ENCODE assay signal across 28 cellular contexts in the genomic region with DNA sequence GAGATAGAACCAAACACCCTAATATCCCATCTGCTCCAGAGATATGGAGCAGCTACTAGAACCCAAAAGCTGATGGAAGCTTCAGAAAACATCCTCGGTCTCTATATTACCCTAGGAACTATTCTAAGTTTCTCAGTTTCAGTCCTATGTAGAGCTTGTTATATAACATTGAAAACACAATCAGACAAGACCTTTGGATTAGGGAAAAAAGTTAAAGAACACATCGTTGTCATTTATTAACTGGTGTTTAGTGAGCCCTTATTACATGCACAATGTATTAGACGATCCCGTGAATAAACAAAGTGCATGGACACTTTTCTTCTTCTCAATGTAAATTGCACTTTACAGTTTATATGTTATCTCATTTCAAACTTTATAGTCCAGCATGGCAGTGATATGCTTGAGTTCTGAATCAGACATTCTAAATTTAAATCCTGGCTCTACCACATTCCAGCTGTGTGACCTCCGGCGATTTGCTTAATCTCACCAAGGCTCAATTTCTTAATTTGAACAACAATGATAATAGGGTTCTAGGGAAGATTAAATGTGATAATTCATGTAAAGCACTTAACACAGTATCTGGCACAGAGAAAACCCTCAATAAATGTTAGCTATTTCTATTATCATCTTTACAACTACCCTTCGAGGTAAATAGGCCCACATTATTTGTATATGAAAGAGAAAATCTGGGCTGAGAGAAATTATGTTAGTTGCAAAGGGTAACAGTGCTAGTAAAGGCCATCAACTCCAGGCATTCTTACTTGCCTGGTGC.
DNase-seq lines count a peak whose midpoint lies in the region; ATAC-seq, FAIRE-seq and TF ChIP-seq lines count a peak whose summit lies in the region.
"Had no signal": no experiment of that assay in that cellular context is flagged by ENCODE, and none has a peak within 500 bp of the region (broad histone marks: within the 10 kb centered on the region; RNA-seq: fewer than 3 reads in every experiment).

No MANE protein-coding gene starts in this region.

- POLR2A ChIA-PET in HepG2 (lab: Yijun Ruan, JAX): no interaction called here

- H3K4me3 Mint-ChIP-seq in activated T-cell treated with anti-CD3 and anti-CD28 coated beads, Interleukin-2, amount 50 U/mL, for 4 hours: no peak overlapping the region
- H3K4me3 Mint-ChIP-seq in activated naive CD8-positive, alpha-beta T cell treated with anti-CD3 and anti-CD28 coated beads, Interleukin-2, amount 50 U/mL, for 24 hours: no peak overlapping the region
- H3K4me3 Mint-ChIP-seq: CD14-positive monocyte; nephron progenitor cell; T-helper 1 cell treated with Interleukin-12 subunit alpha and Interleukin-12 subunit beta and Interleukin-4 antibody, amounts not matched to agents 30 μg/mL and 1 μg/mL, for 36 hours had no signal

- H2AFZ ChIP-seq in HepG2 (ENCODE audit: low read length): no peak overlapping the region

- H3K27ac Mint-ChIP-seq in activated naive CD8-positive, alpha-beta T cell treated with anti-CD3 and anti-CD28 coated beads, Interleukin-2, amount 50 U/mL, for 24 hours: no peak overlapping the region
- H3K27ac Mint-ChIP-seq: CD14-positive monocyte; nephron progenitor cell; T-helper 1 cell treated with Interleukin-12 subunit alpha and Interleukin-12 subunit beta and Interleukin-4 antibody, amounts not matched to agents 30 μg/mL and 1 μg/mL, for 36 hours had no signal

- H3K4me2 ChIP-seq in HepG2 (ENCODE audit: low read depth, low read length): no peak overlapping the region

- H3K4me1 Mint-ChIP-seq in activated T-cell treated with anti-CD3 and anti-CD28 coated beads, Interleukin-2, amount 50 U/mL, for 4 hours (ENCODE audit: low read depth): no peaks in the 10 kb centered on the region
- H3K4me1 Mint-ChIP-seq in activated naive CD8-positive, alpha-beta T cell treated with anti-CD3 and anti-CD28 coated beads, Interleukin-2, amount 50 U/mL, for 24 hours: peaks cover 4% of the 10 kb centered on the region
- H3K4me1 Mint-ChIP-seq: CD14-positive monocyte had no signal

- FAIRE-seq in HepG2 (lab: Jason Lieb, UNC): no peak
- FAIRE-seq: frontal cortex, H54, TTC549 had no signal

- no peaks in the 10 kb centered on the region for H4K20me1 ChIP-seq in HepG2 (ENCODE audit: insufficient read depth, low read length)

- TF ChIP-seq RAD21 in HepG2 (CRISPR knock-in tag; IDR thresholded peaks at IDR 0.05): no peak

- no peaks in the 10 kb centered on the region for H3K36me3 ChIP-seq in right lobe of liver
- H3K36me3 ChIP-seq in HepG2 (replicated peaks in 1 of 2; ENCODE audit: control insufficient read depth in 1 of 2, insufficient read depth in 2 of 2, low read length in 2 of 2): no peaks in the 10 kb centered on the region
- no peaks in the 10 kb centered on the region for H3K36me3 ChIP-seq in adipocyte (ENCODE audit: control insufficient read depth, insufficient read depth, low read length, severe bottlenecking)
- H3K36me3 ChIP-seq: heart right ventricle, suprapubic skin, upper lobe of right lung had no signal

- H3K27ac ChIP-seq in right lobe of liver (no peak overlapping the region), HepG2 (ENCODE audit: extremely low read length, insufficient read depth, low read length) (no peak overlapping the region), foreskin keratinocyte (peak overlapping the region; percentile 48)
- H3K27ac ChIP-seq: heart right ventricle, suprapubic skin, upper lobe of right lung had no signal

- in situ Hi-C loops in HepG2 (cut with HindIII; ENCODE audit: extremely low pct_ligation_motif_present, low pct_unique_long_range_greater_than_20kb): no loop called here

- ATAC-seq in right lobe of liver: peak in 3 of 4 donors; percentile 32 to 56 (median 38)
- no peak for ATAC-seq in HepG2
- peak; percentile 55 for ATAC-seq in foreskin keratinocyte
- ATAC-seq in GM21825 (IDR thresholded peaks at IDR 0.05; ENCODE audit: unreplicated experiment): no peak
- ATAC-seq in activated T-cell treated with anti-CD3 and anti-CD28 coated beads, Interleukin-2, amount 50 U/mL, for 4 hours: no peak
- ATAC-seq in activated naive CD8-positive, alpha-beta T cell treated with anti-CD3 and anti-CD28 coated beads, Interleukin-2, amount 50 U/mL, for 24 hours: no peak
- ATAC-seq: heart right ventricle, upper lobe of right lung had no signal

- 47% methylated on average over 7 of the region's 7 CpGs for WGBS in right lobe of liver (ENCODE audit: insufficient coverage, low coverage, low lambda C conversion rate, missing lambda C conversion rate)
- WGBS in HepG2 (ENCODE audit: low lambda C conversion rate): 20% methylated on average over 7 of the region's 7 CpGs

- no peaks in the 10 kb centered on the region for H3K4me1 ChIP-seq in right lobe of liver
- H3K4me1 ChIP-seq in HepG2 (ENCODE audit: insufficient read depth, low read length): no peaks in the 10 kb centered on the region
- peaks cover 8% of the 10 kb centered on the region for H3K4me1 ChIP-seq in adipocyte (ENCODE audit: control insufficient read depth, insufficient read depth, low read length)
- H3K4me1 ChIP-seq in foreskin keratinocyte: peaks cover 55% of the 10 kb centered on the region
- H3K4me1 ChIP-seq: heart right ventricle, upper lobe of right lung had no signal

- H3K27me3 ChIP-seq in right lobe of liver (no peaks in the 10 kb centered on the region), HepG2 (ENCODE audit: control insufficient read depth in 1 of 2, insufficient read depth in 2 of 2, low read length in 2 of 2) (peaks cover 0 to 3% of the 10 kb centered on the region in 2 experiments; a peak in 1 of 5 replicates), adipocyte (replicated peaks; ENCODE audit: control insufficient read depth, insufficient read depth, low read length) (no peaks in the 10 kb centered on the region), foreskin keratinocyte (no peaks in the 10 kb centered on the region)
- H3K27me3 ChIP-seq: heart right ventricle, suprapubic skin, upper lobe of right lung had no signal

- H3K9me3 ChIP-seq in right lobe of liver (no peaks in the 10 kb centered on the region), HepG2 (ENCODE audit: low read length) (no peaks in the 10 kb centered on the region), adipocyte (ENCODE audit: control insufficient read depth, low read length) (no peaks in the 10 kb centered on the region)
- H3K9me3 ChIP-seq: heart right ventricle, suprapubic skin, upper lobe of right lung had no signal

- TF ChIP-seq EP300 in HepG2 (IDR thresholded peaks at IDR 0.05; ENCODE audit: low read depth in 2 of 2, low read length in 2 of 2) (no peak), HepG2 (CRISPR knock-in tag; IDR thresholded peaks at IDR 0.05; ENCODE audit: borderline replicate concordance) (no peak)

- no peak overlapping the region for H3K9ac ChIP-seq in HepG2 (ENCODE audit: insufficient read depth, low read depth, low read length)
- no peak overlapping the region for H3K9ac ChIP-seq in adipocyte (ENCODE audit: low read length)

- H3K4me3 ChIP-seq in right lobe of liver (no peak overlapping the region), HepG2 (replicated peaks in 1 of 3; ENCODE audit: insufficient read depth in 1 of 3, low read depth in 2 of 3, low read length in 3 of 3) (no peak overlapping the region), adipocyte (ENCODE audit: low read length) (no peak overlapping the region)
- H3K4me3 ChIP-seq: heart right ventricle, lung, suprapubic skin, upper lobe of right lung had no signal

- TF ChIP-seq CTCF in right lobe of liver (IDR thresholded peaks at IDR 0.05) (no peak), HepG2 (CRISPR knock-in tag; IDR thresholded peaks at IDR 0.05) (no peak), foreskin keratinocyte (conservative IDR thresholded peaks at IDR 0.05) (no peak)

- no peaks in the 10 kb centered on the region for H3K9me3 Mint-ChIP-seq in activated T-cell treated with anti-CD3 and anti-CD28 coated beads, Interleukin-2, amount 50 U/mL, for 4 hours
- H3K9me3 Mint-ChIP-seq in activated naive CD8-positive, alpha-beta T cell treated with anti-CD3 and anti-CD28 coated beads, Interleukin-2, amount 50 U/mL, for 24 hours: no peaks in the 10 kb centered on the region
- H3K9me3 Mint-ChIP-seq: nephron progenitor cell; T-helper 1 cell treated with Interleukin-12 subunit alpha and Interleukin-12 subunit beta and Interleukin-4 antibody, amounts not matched to agents 30 μg/mL and 1 μg/mL, for 36 hours had no signal

- TF ChIP-seq POLR2A in right lobe of liver (IDR thresholded peaks at IDR 0.05) (no peak), HepG2 (IDR thresholded peaks at IDR 0.05; ENCODE audit: insufficient read depth in 1 of 2, low read depth in 2 of 2, low read length in 2 of 2) (no peak)

- BruUV-seq in HepG2 (replicated peaks; lab: Mats Ljungman, UMichigan): no TSS peak

- H3K79me2 ChIP-seq in HepG2 (ENCODE audit: insufficient read depth, low read length): no peaks in the 10 kb centered on the region

- no peaks in the 10 kb centered on the region for H3K27me3 Mint-ChIP-seq in activated T-cell treated with anti-CD3 and anti-CD28 coated beads, Interleukin-2, amount 50 U/mL, for 4 hours (ENCODE audit: low read depth)
- H3K27me3 Mint-ChIP-seq in activated naive CD8-positive, alpha-beta T cell treated with anti-CD3 and anti-CD28 coated beads, Interleukin-2, amount 50 U/mL, for 24 hours: peaks cover 6% of the 10 kb centered on the region

- intact Hi-C loops in right lobe of liver (cut with DNase I): no loop called here
- intact Hi-C loops in HepG2 (cut with micrococcal nuclease; ENCODE audit: unreplicated experiment): no loop called here

- no peaks in the 10 kb centered on the region for H3K36me3 Mint-ChIP-seq in activated T-cell treated with anti-CD3 and anti-CD28 coated beads, Interleukin-2, amount 50 U/mL, for 4 hours (ENCODE audit: insufficient read depth)
- H3K36me3 Mint-ChIP-seq in activated naive CD8-positive, alpha-beta T cell treated with anti-CD3 and anti-CD28 coated beads, Interleukin-2, amount 50 U/mL, for 24 hours (ENCODE audit: low read depth): no peaks in the 10 kb centered on the region
- H3K36me3 Mint-ChIP-seq: CD14-positive monocyte had no signal

- DNase-seq in right lobe of liver (no peak), HepG2 (ENCODE audit: low spot score) (no peak), adipocyte (ENCODE audit: low read depth) (peak; percentile 22), foreskin keratinocyte (peak; percentile 34 to 72), T-helper 1 cell (no peak)
- no peak for DNase-seq in activated T-cell treated with anti-CD3 and anti-CD28 coated beads, Interleukin-2, amount 50 U/mL, for 4 hours
- no peak for DNase-seq in activated naive CD8-positive, alpha-beta T cell treated with anti-CD3 and anti-CD28 coated beads, Interleukin-2, amount 50 U/mL, for 24 hours
- DNase-seq: 8988T; activated gamma-delta T cell treated with Interleukin-2 at 50 U/mL for 16 hours; activated T-cell treated with anti-CD3 and anti-CD28 coated beads, Interleukin-2, amount 50 U/mL, for 48 hours; cerebellar nuclear complex; DMS79 treated with DMSO at 0.1 percent for 48 hours; heart right ventricle; Karpas-422; MV-4-11; NCI-H446; NCI-H774; nephron progenitor cell; stimulated activated naive CD4-positive, alpha-beta T cell; upper lobe of right lung had no signal

- CTCF ChIA-PET in HepG2 (lab: Yijun Ruan, JAX; ENCODE audit: low intra/inter-chr PET ratio, low total read pairs): no interaction called here

TF ChIP-seq in HepG2, 621 proteins besides CTCF, POLR2A, EP300 and RAD21 (continues in another document):
- no peak for TF ChIP-seq ZNF556 (CRISPR knock-in tag; IDR thresholded peaks at IDR 0.05; ENCODE audit: borderline replicate concordance)
- TF ChIP-seq KDM2A (CRISPR knock-in tag; IDR thresholded peaks at IDR 0.05; ENCODE audit: borderline replicate concordance, low read depth): no peak
- no peak for TF ChIP-seq KLF13 (CRISPR knock-in tag; IDR thresholded peaks at IDR 0.05)

Comparison
In these comparisons a context has a peak if more than half of its experiments do, and no peak if none do; other contexts are left out.
1. ATAC-seq: peak in right lobe of liver (3 of 4) and foreskin keratinocyte (single experiment); none in HepG2 (single experiment), GM21825 (single experiment), activated T-cell treated with anti-CD3 and anti-CD28 coated beads, Interleukin-2, amount 50 U/mL, for 4 hours (0 of 2) and activated naive CD8-positive, alpha-beta T cell treated with anti-CD3 and anti-CD28 coated beads, Interleukin-2, amount 50 U/mL, for 24 hours (single experiment).
2. DNase-seq: peak in adipocyte (single experiment) and foreskin keratinocyte (2 of 2); none in right lobe of liver (0 of 3), HepG2 (single experiment), T-helper 1 cell (0 of 5), activated T-cell treated with anti-CD3 and anti-CD28 coated beads, Interleukin-2, amount 50 U/mL, for 4 hours (single experiment) and activated naive CD8-positive, alpha-beta T cell treated with anti-CD3 and anti-CD28 coated beads, Interleukin-2, amount 50 U/mL, for 24 hours (single experiment).